In genomic region chr11:10693509-10694071, GRCh38 we compare ENCODE assay signal across 9 cellular contexts. TPM values are rescaled to one million over a fixed set of nuclear protein-coding genes. Genes with fewer than 3 reads are reported as not detected.
A peak's percentile ranks its signal among the peaks of the same experiment; 100 is the strongest.
DNase-seq lines count a peak whose midpoint lies in the region; ATAC-seq and TF ChIP-seq lines count a peak whose summit lies in the region.
"Had no signal": no experiment of that assay in that cellular context is flagged by ENCODE, and none has a peak within 500 bp of the region (broad histone marks: within the 10 kb centered on the region; RNA-seq: fewer than 3 reads in every experiment).

A gene with protein sequence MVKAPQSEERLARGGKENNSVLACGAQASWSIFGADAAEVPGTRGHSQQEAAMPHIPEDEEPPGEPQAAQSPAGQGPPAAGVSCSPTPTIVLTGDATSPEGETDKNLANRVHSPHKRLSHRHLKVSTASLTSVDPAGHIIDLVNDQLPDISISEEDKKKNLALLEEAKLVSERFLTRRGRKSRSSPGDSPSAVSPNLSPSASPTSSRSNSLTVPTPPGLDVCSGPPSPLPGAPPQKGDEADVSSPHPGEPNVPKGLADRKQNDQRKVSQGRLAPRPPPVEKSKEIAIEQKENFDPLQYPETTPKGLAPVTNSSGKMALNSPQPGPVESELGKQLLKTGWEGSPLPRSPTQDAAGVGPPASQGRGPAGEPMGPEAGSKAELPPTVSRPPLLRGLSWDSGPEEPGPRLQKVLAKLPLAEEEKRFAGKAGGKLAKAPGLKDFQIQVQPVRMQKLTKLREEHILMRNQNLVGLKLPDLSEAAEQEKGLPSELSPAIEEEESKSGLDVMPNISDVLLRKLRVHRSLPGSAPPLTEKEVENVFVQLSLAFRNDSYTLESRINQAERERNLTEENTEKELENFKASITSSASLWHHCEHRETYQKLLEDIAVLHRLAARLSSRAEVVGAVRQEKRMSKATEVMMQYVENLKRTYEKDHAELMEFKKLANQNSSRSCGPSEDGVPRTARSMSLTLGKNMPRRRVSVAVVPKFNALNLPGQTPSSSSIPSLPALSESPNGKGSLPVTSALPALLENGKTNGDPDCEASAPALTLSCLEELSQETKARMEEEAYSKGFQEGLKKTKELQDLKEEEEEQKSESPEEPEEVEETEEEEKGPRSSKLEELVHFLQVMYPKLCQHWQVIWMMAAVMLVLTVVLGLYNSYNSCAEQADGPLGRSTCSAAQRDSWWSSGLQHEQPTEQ (minus strand): TSS chr11:10693755. CDS start chr11:10693602, 153 bp downstream.

- H3K9me3 ChIP-seq in gastrocnemius medialis: no peaks in the 10 kb centered on the region

- DNase-seq in H7: peak; percentile 72
- DNase-seq in cardiac fibroblast (ENCODE audit: low read depth in 2 of 2): peak; percentile 53 to 73
- peak; percentile 58 for DNase-seq in iPS-NIHi11 (ENCODE audit: low spot score)
- DNase-seq in gastrocnemius medialis: peak in 1 of 2 donors; percentile 23
- no peak for DNase-seq in DMS79 (lab: John Stamatoyannopoulos, UW)
- DNase-seq in GM13976 (ENCODE audit: low spot score): no peak
- DNase-seq in NCI-H187 (lab: John Stamatoyannopoulos, UW): no peak
- DNase-seq: PC-3 had no signal

- H3K27me3 ChIP-seq in H7 (ENCODE audit: control insufficient read depth, insufficient read depth, low read length) (no peaks in the 10 kb centered on the region), gastrocnemius medialis (no peaks in the 10 kb centered on the region)

- no peak for TF ChIP-seq CTCF in cardiac fibroblast (IDR thresholded peaks at IDR 0.05; ENCODE audit: low read depth, low read length)
- no peak for TF ChIP-seq CTCF in gastrocnemius medialis (IDR thresholded peaks at IDR 0.05 in 4 of 5, conservative IDR thresholded peaks at IDR 0.05 in 1 of 5)
- no peak for TF ChIP-seq CTCF in GM13976 (IDR thresholded peaks at IDR 0.05; ENCODE audit: borderline replicate concordance, control extremely low read depth, extremely low read depth, insufficient read depth, missing control alignments)

- H3K27ac ChIP-seq in gastrocnemius medialis: peak within 1 kb of the TSS; percentile 27 to 76 (median 66)

- H3K4me3 ChIP-seq in H7 (ENCODE audit: insufficient read depth, low read depth, low read length) (no peak within 1 kb of the TSS), cardiac fibroblast (replicated peaks in 1 of 2; ENCODE audit: low read depth in 2 of 2, low read length in 2 of 2) (peak within 1 kb of the TSS; percentile 2 to 6), gastrocnemius medialis (peak within 1 kb of the TSS; percentile 19 to 45 (median 38))

- peaks cover 0 to 17% of the 10 kb centered on the region in 2 donors for H3K4me1 ChIP-seq in gastrocnemius medialis

- intact Hi-C loops in gastrocnemius medialis (cut with DNase I; ENCODE audit: low total_unique reads): no loop called here

- in situ Hi-C loops in gastrocnemius medialis (cut with MboI; ENCODE audit: low sequenced_read_pairs in 4 of 4): no loop called here
- in situ Hi-C loops in GM13976 (cut with MboI; ENCODE audit: low sequenced_read_pairs, unreplicated experiment): no loop called here

- ATAC-seq in gastrocnemius medialis: peak; percentile 48 to 65
- no peak for ATAC-seq in GM19328 (IDR thresholded peaks at IDR 0.05; ENCODE audit: unreplicated experiment)
- ATAC-seq: PC-3 had no signal

- H3K36me3 ChIP-seq in H7 (replicated peaks; ENCODE audit: control insufficient read depth, insufficient read depth, low read length) (no peaks in the 10 kb centered on the region), gastrocnemius medialis (no peaks in the 10 kb centered on the region)

- no peak for TF ChIP-seq POLR2A in gastrocnemius medialis (IDR thresholded peaks at IDR 0.05)

RNA-seq across cellular contexts. Expression of the gene that starts here (rescaled TPM):
- total RNA-seq in H7 (2014; rRNA removed; shearing (Covaris generic)): 3.0 and 4.5 TPM in 2 replicates
- 1 to 10 TPM; 1.6 to 7.6 (median 3.6) TPM for total RNA-seq in gastrocnemius medialis
- total RNA-seq: PC-3 had no signal

Comparison
In these comparisons a context has a peak if more than half of its experiments do, and no peak if none do; other contexts are left out.
1. DNase-seq: peak in H7 (single experiment), cardiac fibroblast (2 of 2) and iPS-NIHi11 (single experiment); none in DMS79 (single experiment), GM13976 (single experiment) and NCI-H187 (0 of 2).